Comparison of ENCODE assay signal across 29 cellular contexts in the genomic region with DNA sequence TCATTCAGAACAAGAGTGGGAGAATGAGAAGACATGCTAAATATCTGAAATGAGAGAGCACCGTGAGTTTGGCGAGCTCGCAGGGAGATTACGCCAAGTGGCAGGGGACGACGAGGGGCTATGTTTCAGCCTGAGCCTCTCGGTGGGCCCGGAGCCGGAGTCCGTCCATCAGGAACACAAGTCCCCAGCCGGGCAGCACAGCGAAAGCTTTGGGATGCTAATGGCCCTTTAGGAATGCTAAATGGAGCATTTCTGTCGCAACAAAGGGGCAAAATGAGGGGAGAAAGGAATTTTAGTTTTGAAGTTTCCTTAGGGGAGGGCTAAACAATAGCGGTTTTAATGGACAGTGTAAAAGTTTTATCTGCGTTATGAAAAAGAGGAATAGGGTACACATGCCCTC. TPM values are rescaled to one million over a fixed set of nuclear protein-coding genes. Genes with fewer than 3 reads are reported as not detected.
DNase-seq lines count a peak whose midpoint lies in the region; TF ChIP-seq lines count a peak whose summit lies in the region.
"Had no signal": no experiment of that assay in that cellular context is flagged by ENCODE, and none has a peak within 500 bp of the region (broad histone marks: within the 10 kb centered on the region; RNA-seq: fewer than 3 reads in every experiment).

No MANE protein-coding gene starts in this region.

- H3K9me3 ChIP-seq in ectodermal cell (ENCODE audit: control insufficient read depth, low read length): no peaks in the 10 kb centered on the region
- H3K9me3 ChIP-seq in iPS-20b (ENCODE audit: insufficient read depth, low read depth, low read length): no peaks in the 10 kb centered on the region
- H3K9me3 ChIP-seq in Caco-2: no peaks in the 10 kb centered on the region
- peaks cover 0 to 8% (median 0%) of the 10 kb centered on the region in 4 donors for H3K9me3 ChIP-seq in tibial nerve
- H3K9me3 ChIP-seq: SK-N-SH had no signal

- WGBS in ectodermal cell, 2 experiments: 1 to 3% methylated on average over 15 of the region's 15 CpGs
- WGBS in tibial nerve, 2 donors: 54 to 58% methylated on average over 15 of the region's 15 CpGs

- intact Hi-C loops in Caco-2 (cut with micrococcal nuclease; ENCODE audit: unreplicated experiment): no loop called here

- peaks cover 7% of the 10 kb centered on the region for H3K27me3 Mint-ChIP-seq in activated T-cell treated with anti-CD3 and anti-CD28 coated beads, Interleukin-2, amount 50 U/mL, for 24 hours
- H3K27me3 Mint-ChIP-seq in Caco-2 (ENCODE audit: insufficient read depth, unreplicated experiment): no peaks in the 10 kb centered on the region
- H3K27me3 Mint-ChIP-seq: activated CD4-positive, alpha-beta T cell treated with anti-CD3 and anti-CD28 coated beads, Interleukin-2, amount 10 ng/mL, durations not matched to agents 7 days and 5 days had no signal

- no peak overlapping the region for H3K27ac Mint-ChIP-seq in activated T-cell treated with anti-CD3 and anti-CD28 coated beads, Interleukin-2, amount 50 U/mL, for 24 hours
- H3K27ac Mint-ChIP-seq in Caco-2 (ENCODE audit: unreplicated experiment): no peak overlapping the region
- H3K27ac Mint-ChIP-seq: activated B cell treated with CpG ODN at 0.5 μM for 24 hours; activated CD4-positive, alpha-beta T cell treated with anti-CD3 and anti-CD28 coated beads, Interleukin-2, amount 10 ng/mL, durations not matched to agents 7 days and 5 days; activated naive CD8-positive, alpha-beta T cell treated with anti-CD3 and anti-CD28 coated beads, Interleukin-2, amount 50 U/mL, for 24 hours; activated T-cell treated with anti-CD3 and anti-CD28 coated beads, Interleukin-2, amount 50 U/mL, for 72 hours; HFFc6; mesothelial cell of epicardium; stimulated activated memory B cell treated with anti-CD40 and anti-IgM and Interleukin-4, amounts not matched to agents 10 μg/mL and 1 μg/mL and 100 μg/mL, for 72 hours had no signal

- H3K27me3 ChIP-seq in ectodermal cell (ENCODE audit: control insufficient read depth, insufficient read depth, low read length, poor library complexity, severe bottlenecking) (peaks cover 22% of the 10 kb centered on the region), iPS-20b (ENCODE audit: insufficient read depth, low read length) (peaks cover 65% of the 10 kb centered on the region), Caco-2 (replicated peaks; ENCODE audit: control insufficient read depth, insufficient read depth, low read length) (no peaks in the 10 kb centered on the region), tibial nerve (no peaks in the 10 kb centered on the region)

- peak overlapping the region; percentile 4 for H3K4me3 ChIP-seq in ectodermal cell (ENCODE audit: insufficient read depth, low read depth, low read length)
- peak overlapping the region; percentile 57 for H3K4me3 ChIP-seq in iPS-20b (ENCODE audit: low read length)
- H3K4me3 ChIP-seq in Caco-2 (ENCODE audit: low read depth, low read length): no peak overlapping the region
- H3K4me3 ChIP-seq in tibial nerve: no peak overlapping the region

- H3K36me3 Mint-ChIP-seq in activated T-cell treated with anti-CD3 and anti-CD28 coated beads, Interleukin-2, amount 50 U/mL, for 24 hours (ENCODE audit: low read depth): no peaks in the 10 kb centered on the region
- no peaks in the 10 kb centered on the region for H3K36me3 Mint-ChIP-seq in Caco-2 (ENCODE audit: insufficient read depth, unreplicated experiment)
- H3K36me3 Mint-ChIP-seq: stimulated activated memory B cell treated with anti-CD40 and anti-IgM and Interleukin-4, amounts not matched to agents 10 μg/mL and 1 μg/mL and 100 μg/mL, for 72 hours had no signal

- no peaks in the 10 kb centered on the region for H3K9me3 Mint-ChIP-seq in activated T-cell treated with anti-CD3 and anti-CD28 coated beads, Interleukin-2, amount 50 U/mL, for 24 hours
- H3K9me3 Mint-ChIP-seq in Caco-2 (ENCODE audit: unreplicated experiment): no peaks in the 10 kb centered on the region
- H3K9me3 Mint-ChIP-seq: activated B cell treated with CpG ODN at 0.5 μM for 24 hours; activated CD4-positive, alpha-beta T cell treated with anti-CD3 and anti-CD28 coated beads, Interleukin-2, amount 10 ng/mL, durations not matched to agents 7 days and 5 days; activated naive CD8-positive, alpha-beta T cell treated with anti-CD3 and anti-CD28 coated beads, Interleukin-2, amount 50 U/mL, for 24 hours; activated T-cell treated with anti-CD3 and anti-CD28 coated beads, Interleukin-2, amount 50 U/mL, for 72 hours; stimulated activated memory B cell treated with anti-CD40 and anti-IgM and Interleukin-4, amounts not matched to agents 10 μg/mL and 1 μg/mL and 100 μg/mL, for 72 hours had no signal

- no peak for TF ChIP-seq POLR2A in tibial nerve (IDR thresholded peaks at IDR 0.05)

- no peak for TF ChIP-seq EP300 in tibial nerve (IDR thresholded peaks at IDR 0.05)

- peak overlapping the region; percentile 47; the same call in 1 of the 2 replicates for H3K9ac ChIP-seq in iPS-20b (ENCODE audit: low read depth, low read length)
- H3K9ac ChIP-seq: SK-N-SH had no signal

- no peak for TF ChIP-seq CTCF in Caco-2 (IDR thresholded peaks at IDR 0.05; ENCODE audit: insufficient read depth in 1 of 2, low read depth in 1 of 2, low read length in 1 of 2, severe bottlenecking in 1 of 2, unreplicated experiment in 1 of 2)
- no peak for TF ChIP-seq CTCF in tibial nerve (IDR thresholded peaks at IDR 0.05)

- DNase-seq in activated T-cell treated with anti-CD3 and anti-CD28 coated beads, Interleukin-2, amount 50 U/mL, for 24 hours: peak; percentile 13
- no peak for DNase-seq in activated T-cell treated with anti-CD3 and anti-CD28 coated beads, Interleukin-2, amount 50 U/mL, for 1 hour
- DNase-seq in activated naive CD4-positive, alpha-beta T cell treated with Interleukin-2 at 50 U/mL for 16 hours: no peak
- DNase-seq in Caco-2: no peak
- DNase-seq in NCI-H1417 treated with DMSO at 0.1 percent for 48 hours (lab: John Stamatoyannopoulos, UW): no peak
- no peak for DNase-seq in tibial nerve (ENCODE audit: low spot score in 2 of 2)
- DNase-seq: 8988T; activated B cell treated with CpG ODN at 0.5 μM for 24 hours; activated CD4-positive, alpha-beta T cell treated with anti-CD3 and anti-CD28 coated beads, Interleukin-2, amount 10 ng/mL, durations not matched to agents 7 days and 5 days; activated naive CD8-positive, alpha-beta T cell treated with anti-CD3 and anti-CD28 coated beads, Interleukin-2, amount 50 U/mL, for 24 hours; activated T-cell treated with anti-CD3 and anti-CD28 coated beads, Interleukin-2, amount 50 U/mL, for 72 hours; central memory CD4-positive, alpha-beta T cell; cortex of kidney; GF-D8; HFFc6; left ventricle myocardium superior; NCI-H1048; NCI-H187; NCI-H524 treated with DMSO at 0.1 percent for 48 hours; NK-92 treated with Interleukin-12 subunit alpha and Interleukin-12 subunit beta, amount 100 ng/mL, for 24 hours; occipital lobe; PC-3; SK-N-SH had no signal

- H3K36me3 ChIP-seq in ectodermal cell (ENCODE audit: control insufficient read depth, insufficient read depth, low read length): no peaks in the 10 kb centered on the region
- H3K36me3 ChIP-seq in iPS-20b (ENCODE audit: insufficient read depth, low read depth, low read length): no peaks in the 10 kb centered on the region
- H3K36me3 ChIP-seq in Caco-2 (ENCODE audit: control insufficient read depth, insufficient read depth, low read length): no peaks in the 10 kb centered on the region
- no peaks in the 10 kb centered on the region for H3K36me3 ChIP-seq in tibial nerve

- CTCF ChIA-PET in Caco-2 (lab: Charles Lee): interaction anchor here (0.5 kb wide), 1 partner anchor 12 kb away, joined by 3 read pairs; no protein-coding TSS in a partner anchor

- no TSS peak for BruUV-seq in Caco-2 (replicated peaks; lab: Mats Ljungman, UMichigan)

- peak overlapping the region; percentile 64 for H3K27ac ChIP-seq in ectodermal cell (ENCODE audit: insufficient read depth, low read depth, low read length, poor library complexity, severe bottlenecking)
- no peak overlapping the region for H3K27ac ChIP-seq in iPS-20b (ENCODE audit: low read length)
- no peak overlapping the region for H3K27ac ChIP-seq in tibial nerve
- H3K27ac ChIP-seq: C4-2B had no signal

- POLR2A ChIA-PET in Caco-2 (lab: Charles Lee): no interaction called here

- no peaks in the 10 kb centered on the region for H3K4me1 Mint-ChIP-seq in activated T-cell treated with anti-CD3 and anti-CD28 coated beads, Interleukin-2, amount 50 U/mL, for 24 hours (ENCODE audit: low read depth)
- H3K4me1 Mint-ChIP-seq in Caco-2 (ENCODE audit: low read depth, unreplicated experiment): no peaks in the 10 kb centered on the region
- H3K4me1 Mint-ChIP-seq: activated B cell treated with CpG ODN at 0.5 μM for 24 hours; activated CD4-positive, alpha-beta T cell treated with anti-CD3 and anti-CD28 coated beads, Interleukin-2, amount 10 ng/mL, durations not matched to agents 7 days and 5 days; activated naive CD8-positive, alpha-beta T cell treated with anti-CD3 and anti-CD28 coated beads, Interleukin-2, amount 50 U/mL, for 24 hours; stimulated activated memory B cell treated with anti-CD40 and anti-IgM and Interleukin-4, amounts not matched to agents 10 μg/mL and 1 μg/mL and 100 μg/mL, for 72 hours had no signal

- H3K4me1 ChIP-seq in ectodermal cell (ENCODE audit: control insufficient read depth, insufficient read depth, low read length): peaks cover 22% of the 10 kb centered on the region
- H3K4me1 ChIP-seq in iPS-20b (ENCODE audit: insufficient read depth, low read length): peaks cover 24% of the 10 kb centered on the region
- no peaks in the 10 kb centered on the region for H3K4me1 ChIP-seq in Caco-2
- H3K4me1 ChIP-seq in tibial nerve: peaks cover 0 to 6% (median 0%) of the 10 kb centered on the region in 4 donors

- H3K4me3 Mint-ChIP-seq in activated T-cell treated with anti-CD3 and anti-CD28 coated beads, Interleukin-2, amount 50 U/mL, for 24 hours: no peak overlapping the region
- no peak overlapping the region for H3K4me3 Mint-ChIP-seq in Caco-2 (ENCODE audit: unreplicated experiment)
- H3K4me3 Mint-ChIP-seq: activated B cell treated with CpG ODN at 0.5 μM for 24 hours; activated CD4-positive, alpha-beta T cell treated with anti-CD3 and anti-CD28 coated beads, Interleukin-2, amount 10 ng/mL, durations not matched to agents 7 days and 5 days; activated naive CD8-positive, alpha-beta T cell treated with anti-CD3 and anti-CD28 coated beads, Interleukin-2, amount 50 U/mL, for 24 hours; activated T-cell treated with anti-CD3 and anti-CD28 coated beads, Interleukin-2, amount 50 U/mL, for 72 hours; HFFc6; mesothelial cell of epicardium; stimulated activated memory B cell treated with anti-CD40 and anti-IgM and Interleukin-4, amounts not matched to agents 10 μg/mL and 1 μg/mL and 100 μg/mL, for 72 hours had no signal

RNA-seq across cellular contexts. Expression of gene NTN1, which starts 33.3 kb away (rescaled TPM):
- 3.0 TPM for polyA plus RNA-seq in ectodermal cell (2013, experiment 1 of 4)
- 2.8 TPM for polyA plus RNA-seq in ectodermal cell (2013, experiment 2 of 4)
- polyA plus RNA-seq in ectodermal cell (2013, experiment 3 of 4): 2.8 TPM
- 2.6 TPM for polyA plus RNA-seq in ectodermal cell (2013, experiment 4 of 4)
- total RNA-seq in Caco-2 (2022) (0.86 and 0.88 TPM in 2 replicates), tibial nerve (10 to 100 TPM; 15.9 to 31.0 (median 25.0) TPM)
- total RNA-seq: HFFc6; T-helper 1 cell treated with Interleukin-12 subunit alpha and Interleukin-12 subunit beta and Interleukin-4 antibody, amounts not matched to agents 30 ng/mL and 1 ng/mL, for 36 hours had no signal

Comparison
In these comparisons a context has a peak if more than half of its experiments do, and no peak if none do; other contexts are left out.
1. H3K4me3 ChIP-seq: peak in ectodermal cell (single experiment) and iPS-20b (single experiment); none in Caco-2 (single experiment) and tibial nerve (0 of 4).